Comparison of ENCODE assay signal across 17 cellular contexts in the genomic region with DNA sequence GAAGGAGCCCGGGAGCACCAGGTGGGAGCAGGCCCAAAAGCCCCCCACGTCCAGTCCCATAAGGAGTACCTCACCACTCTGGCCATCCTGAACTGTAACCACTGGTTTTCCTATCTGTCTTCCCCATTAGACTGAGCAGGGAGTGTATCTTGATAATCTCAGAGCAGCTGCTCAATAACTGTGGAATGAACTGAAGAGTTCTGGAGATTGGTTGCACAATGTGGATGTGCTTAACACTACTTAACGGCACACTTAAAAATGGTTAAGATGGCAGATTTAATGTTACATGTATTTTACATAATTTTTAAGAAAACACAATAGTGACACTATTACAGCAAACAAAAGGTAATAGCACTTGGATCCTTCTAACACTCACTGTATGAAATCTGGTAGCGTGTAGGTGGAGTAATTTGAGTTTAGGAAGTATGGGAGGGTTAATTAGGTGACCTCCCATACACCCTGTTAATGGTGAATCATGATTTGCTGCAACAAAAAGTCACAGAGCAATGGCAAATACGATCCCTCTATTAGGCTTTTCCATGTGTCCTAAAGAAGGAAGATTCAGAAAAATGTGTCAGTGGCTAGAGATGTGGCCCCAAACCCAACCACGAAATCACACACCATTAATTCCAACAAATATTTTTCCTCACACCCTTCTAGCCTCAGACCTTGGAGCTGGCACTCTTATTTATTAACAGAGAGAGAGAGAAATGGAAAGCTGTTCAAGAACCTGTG. TPM values are rescaled to one million over a fixed set of nuclear protein-coding genes. Genes with fewer than 3 reads are reported as not detected.
DNase-seq lines count a peak whose midpoint lies in the region; ATAC-seq, FAIRE-seq and TF ChIP-seq lines count a peak whose summit lies in the region.
"Had no signal": no experiment of that assay in that cellular context is flagged by ENCODE, and none has a peak within 500 bp of the region (broad histone marks: within the 10 kb centered on the region; RNA-seq: fewer than 3 reads in every experiment).

No MANE protein-coding gene starts in this region.

- H3K9me3 Mint-ChIP-seq in activated naive CD4-positive, alpha-beta T cell treated with anti-CD3 and anti-CD28 coated beads, Interleukin-2, amount 10 ng/mL, durations not matched to agents 7 days and 5 days, result no peaks in the 10 kb centered on the region

- WGBS in esophagus muscularis mucosa, result 78% methylated on average over 5 of the region's 6 CpGs
- no CpG with 5 or more reads among the region's 6 CpGs for WGBS in mesendoderm (ENCODE audit: extremely low coverage, insufficient coverage, low lambda C conversion rate)

- H3K36me3 ChIP-seq in esophagus muscularis mucosa (no peaks in the 10 kb centered on the region), mesendoderm (ENCODE audit: control insufficient read depth, insufficient read depth, low read length) (no peaks in the 10 kb centered on the region), upper lobe of right lung (no peaks in the 10 kb centered on the region)
- H3K36me3 ChIP-seq: HAP-1 had no signal

- H3K4ac ChIP-seq in mesendoderm (ENCODE audit: low read depth, low read length), result no peak overlapping the region

- no peak for TF ChIP-seq POLR2A in esophagus muscularis mucosa (IDR thresholded peaks at IDR 0.05; ENCODE audit: low read depth)

- no peak overlapping the region for H2BK120ac ChIP-seq in mesendoderm (ENCODE audit: low read depth, low read length)

- H3K27ac Mint-ChIP-seq in activated naive CD4-positive, alpha-beta T cell treated with anti-CD3 and anti-CD28 coated beads, Interleukin-2, amount 10 ng/mL, durations not matched to agents 7 days and 5 days, result no peak overlapping the region

- peak overlapping the region; percentile 61 for H2AK5ac ChIP-seq in mesendoderm (ENCODE audit: low read length)

- H2BK5ac ChIP-seq in mesendoderm (ENCODE audit: low read length), result peak overlapping the region; percentile 65

- peaks cover 35 to 89% (median 65%) of the 10 kb centered on the region in 4 donors for H3K4me1 ChIP-seq in esophagus muscularis mucosa
- H3K4me1 ChIP-seq in mesendoderm (ENCODE audit: control insufficient read depth, low read depth, low read length), result peaks cover 16% of the 10 kb centered on the region
- peaks cover 28% of the 10 kb centered on the region for H3K4me1 ChIP-seq in upper lobe of right lung
- H3K4me1 ChIP-seq: HAP-1 had no signal

- no peak overlapping the region for H4K5ac ChIP-seq in mesendoderm (ENCODE audit: low read length)

- no peak for FAIRE-seq in GM19239 (lab: Jason Lieb, UNC)
- FAIRE-seq: A204.1, endothelial cell of umbilical vein had no signal

- no peak overlapping the region for H4K8ac ChIP-seq in mesendoderm (ENCODE audit: low read depth, low read length)

- DNase-seq in NCI-H524 (lab: John Stamatoyannopoulos, UW) (peak; percentile 2 to 60), NCI-H524 treated with DMSO at 0.1 percent for 48 hours (lab: John Stamatoyannopoulos, UW) (no peak), esophagus muscularis mucosa (ENCODE audit: extremely low spot score) (no peak), mesendoderm (no peak), upper lobe of right lung (no peak), GM19239 (ENCODE audit: insufficient read length, low spot score) (no peak)
- DNase-seq in activated naive CD4-positive, alpha-beta T cell treated with anti-CD3 and anti-CD28 coated beads, Interleukin-2, amount 10 ng/mL, durations not matched to agents 7 days and 5 days, result no peak
- DNase-seq: activated CD4-positive, alpha-beta T cell treated with anti-CD3 and anti-CD28 coated beads for 4 hours; DMS153; mucosa of descending colon; NCI-H1694 treated with DMSO at 0.1 percent for 48 hours; SW 1271 had no signal

- H3K79me1 ChIP-seq in mesendoderm (ENCODE audit: low read length), result peaks cover 10% of the 10 kb centered on the region

- TF ChIP-seq CTCF in esophagus muscularis mucosa (IDR thresholded peaks at IDR 0.05) (no peak), upper lobe of right lung (IDR thresholded peaks at IDR 0.05) (no peak)

- no peak overlapping the region for H3K4me3 Mint-ChIP-seq in activated naive CD4-positive, alpha-beta T cell treated with anti-CD3 and anti-CD28 coated beads, Interleukin-2, amount 10 ng/mL, durations not matched to agents 7 days and 5 days

- H3K4me3 ChIP-seq in esophagus muscularis mucosa (no peak overlapping the region), mesendoderm (ENCODE audit: low read length) (no peak overlapping the region), upper lobe of right lung (no peak overlapping the region)
- H3K4me3 ChIP-seq: HAP-1, mucosa of descending colon, skin epidermis had no signal

- no peaks in the 10 kb centered on the region for H3K27me3 Mint-ChIP-seq in activated naive CD4-positive, alpha-beta T cell treated with anti-CD3 and anti-CD28 coated beads, Interleukin-2, amount 10 ng/mL, durations not matched to agents 7 days and 5 days

- peak overlapping the region; percentile 72 for H3K56ac ChIP-seq in mesendoderm (ENCODE audit: low read length)

- no peaks in the 10 kb centered on the region for H3K27me3 ChIP-seq in esophagus muscularis mucosa
- H3K27me3 ChIP-seq in mesendoderm (ENCODE audit: insufficient read depth, low read length, poor library complexity), result no peaks in the 10 kb centered on the region
- H3K27me3 ChIP-seq in upper lobe of right lung, result no peaks in the 10 kb centered on the region

- no peaks in the 10 kb centered on the region for H3K9me3 ChIP-seq in esophagus muscularis mucosa
- H3K9me3 ChIP-seq in upper lobe of right lung, result no peaks in the 10 kb centered on the region
- H3K9me3 ChIP-seq: HAP-1, mucosa of descending colon had no signal

- H3K36me3 Mint-ChIP-seq in activated naive CD4-positive, alpha-beta T cell treated with anti-CD3 and anti-CD28 coated beads, Interleukin-2, amount 10 ng/mL, durations not matched to agents 7 days and 5 days, result no peaks in the 10 kb centered on the region

- intact Hi-C loops in esophagus muscularis mucosa (cut with DNase I) (no loop called here), upper lobe of right lung (cut with DNase I) (no loop called here)

- no peaks in the 10 kb centered on the region for H3K4me1 Mint-ChIP-seq in activated naive CD4-positive, alpha-beta T cell treated with anti-CD3 and anti-CD28 coated beads, Interleukin-2, amount 10 ng/mL, durations not matched to agents 7 days and 5 days

- peak overlapping the region; percentile 15 for H3K9ac ChIP-seq in mesendoderm (ENCODE audit: low read length)

- H3K79me2 ChIP-seq in mesendoderm (ENCODE audit: control insufficient read depth, insufficient read depth, low read length), result peaks cover 44% of the 10 kb centered on the region

- CTCF ChIA-PET in activated naive CD4-positive, alpha-beta T cell treated with anti-CD3 and anti-CD28 coated beads, Interleukin-2, amount 10 ng/mL, durations not matched to agents 7 days and 5 days (lab: Charles Lee), result no interaction called here

- H3K27ac ChIP-seq in esophagus muscularis mucosa (replicated peaks in 1 of 4) (peak overlapping the region; percentile 55 to 69 (median 62)), mesendoderm (ENCODE audit: low read depth, low read length) (peak overlapping the region; percentile 41), upper lobe of right lung (peak overlapping the region; percentile 24)

- no peak overlapping the region for H3K4me2 ChIP-seq in mesendoderm (ENCODE audit: low read length)

- no peak overlapping the region for H2BK15ac ChIP-seq in mesendoderm (replicated peaks; ENCODE audit: low read depth)

- no peak for TF ChIP-seq EP300 in esophagus muscularis mucosa (IDR thresholded peaks at IDR 0.05)

- peak overlapping the region; percentile 4 for H3K18ac ChIP-seq in mesendoderm (ENCODE audit: low read length)

- ATAC-seq in upper lobe of right lung, result peak; percentile 76
- ATAC-seq in GM19324 (IDR thresholded peaks at IDR 0.05; ENCODE audit: low FRiP score, unreplicated experiment), result no peak
- ATAC-seq: mucosa of descending colon had no signal

- no peak overlapping the region for H3K23ac ChIP-seq in mesendoderm (ENCODE audit: low read length)

RNA-seq across cellular contexts. Expression of gene TRAM2, which starts 18.4 kb away (rescaled TPM):
- total RNA-seq in esophagus muscularis mucosa, result 10 to 100 TPM; 13.3 to 23.8 (median 18.5) TPM
- 39.3 TPM for polyA plus RNA-seq in mesendoderm (2013, experiment 1 of 2)
- polyA plus RNA-seq in mesendoderm (2013, experiment 2 of 2), result 39.0 TPM
- total RNA-seq in upper lobe of right lung, result 24.2 TPM

Comparison
In these comparisons a context has a peak if more than half of its experiments do, and no peak if none do; other contexts are left out.
1. DNase-seq: peak in NCI-H524 (2 of 2); none in NCI-H524 treated with DMSO at 0.1 percent for 48 hours (single experiment), esophagus muscularis mucosa (single experiment), mesendoderm (single experiment), upper lobe of right lung (single experiment), GM19239 (single experiment) and activated naive CD4-positive, alpha-beta T cell treated with anti-CD3 and anti-CD28 coated beads, Interleukin-2, amount 10 ng/mL, durations not matched to agents 7 days and 5 days (single experiment).
2. Peak in every context shown above with its lines, with median percentiles within 50 percentile points of each other: H3K27ac ChIP-seq.